Comparison of ENCODE assay signal across 2 cellular contexts in genomic region chr18:13137939-13138821, GRCh38.
A peak's percentile ranks its signal among the peaks of the same experiment; 100 is the strongest.
TF ChIP-seq lines count a peak whose summit lies in the region.

No MANE protein-coding gene starts in this region.

TF ChIP-seq in GM12878, 131 proteins besides CTCF, POLR2A, EP300 and RAD21 (continued from another document):
- no peak for TF ChIP-seq E2F8 (IDR thresholded peaks at IDR 0.05; ENCODE audit: low read depth, partially characterized antibody)
- no peak for TF ChIP-seq HSF1 (IDR thresholded peaks at IDR 0.05; ENCODE audit: low read depth, low read length)
- TF ChIP-seq PAX5 (IDR thresholded peaks at IDR 0.05; ENCODE audit: borderline replicate concordance, low read depth, low read length) = 0 out of 2 replicates have a peak, but pooled peaks have one; percentile 41
- TF ChIP-seq ESRRA (IDR thresholded peaks at IDR 0.05; ENCODE audit: low read length) = no peak
- no peak for TF ChIP-seq MTA2 (IDR thresholded peaks at IDR 0.05; ENCODE audit: low read depth)
- no peak for TF ChIP-seq STAT3 (IDR thresholded peaks at IDR 0.05; ENCODE audit: low read depth, low read length)
- no peak for TF ChIP-seq YY1 (IDR thresholded peaks at IDR 0.05; ENCODE audit: low read depth, low read length)
- TF ChIP-seq KLF5 (IDR thresholded peaks at IDR 0.05; ENCODE audit: partially characterized antibody) = no peak

TF ChIP-seq in HepG2, 621 proteins besides CTCF, POLR2A, EP300 and RAD21 (continued from another document and continues in another):
- peak; percentile 58 for TF ChIP-seq ASH2L (IDR thresholded peaks at IDR 0.05; ENCODE audit: insufficient read length, low read depth, low read length)
- TF ChIP-seq BCL3 (CRISPR knock-in tag; IDR thresholded peaks at IDR 0.05) = peak; percentile 44; the same call in 1 of the 2 replicates
- no peak for TF ChIP-seq SKI (IDR thresholded peaks at IDR 0.05; ENCODE audit: partially characterized antibody)
- no peak for TF ChIP-seq ZNF17 (CRISPR knock-in tag; IDR thresholded peaks at IDR 0.05)
- 0 out of 2 replicates have a peak, but pooled peaks have one; percentile 42 for TF ChIP-seq THAP7 (CRISPR knock-in tag; IDR thresholded peaks at IDR 0.05)
- no peak for TF ChIP-seq ZBTB43 (CRISPR knock-in tag; conservative IDR thresholded peaks at IDR 0.05)
- TF ChIP-seq MTA1 (CRISPR knock-in tag; IDR thresholded peaks at IDR 0.05; ENCODE audit: borderline replicate concordance) = peak; percentile 34; the same call in 1 of the 2 replicates
- no peak for TF ChIP-seq ZNF784 (CRISPR knock-in tag; IDR thresholded peaks at IDR 0.05; ENCODE audit: borderline replicate concordance)
- TF ChIP-seq ZNF354B (CRISPR knock-in tag; IDR thresholded peaks at IDR 0.05) = no peak
- no peak for TF ChIP-seq U2AF2 (IDR thresholded peaks at IDR 0.05; ENCODE audit: low read depth, low read length)
- no peak for TF ChIP-seq FOSL2 (CRISPR knock-in tag; IDR thresholded peaks at IDR 0.05)
- no peak for TF ChIP-seq ZBTB2 (CRISPR knock-in tag; IDR thresholded peaks at IDR 0.05; ENCODE audit: low read depth)
- TF ChIP-seq RBFOX2 (IDR thresholded peaks at IDR 0.05; ENCODE audit: low read depth, low read length) = peak; percentile 75
- TF ChIP-seq NR1H2 (CRISPR knock-in tag; IDR thresholded peaks at IDR 0.05; ENCODE audit: borderline replicate concordance, low read depth) = no peak
- TF ChIP-seq ZNF891 (CRISPR knock-in tag; IDR thresholded peaks at IDR 0.05) = no peak
- no peak for TF ChIP-seq SOX13 (IDR thresholded peaks at IDR 0.05)
- no peak; a peak in 1 of 4 replicates for TF ChIP-seq SOX13 (CRISPR knock-in tag; conservative IDR thresholded peaks at IDR 0.05 in 1 of 2, IDR thresholded peaks at IDR 0.05 in 1 of 2)
- no peak; the same call in 1 of the 2 replicates for TF ChIP-seq ZNF639 (CRISPR knock-in tag; conservative IDR thresholded peaks at IDR 0.05)
- no peak for TF ChIP-seq CC2D1A (CRISPR knock-in tag; IDR thresholded peaks at IDR 0.05)
- no peak for TF ChIP-seq ATRX (CRISPR knock-in tag; IDR thresholded peaks at IDR 0.05; ENCODE audit: borderline replicate concordance)
- TF ChIP-seq CBX5 (CRISPR knock-in tag; IDR thresholded peaks at IDR 0.05; ENCODE audit: borderline replicate concordance) = no peak; the same call in 1 of the 2 replicates
- TF ChIP-seq NAIF1 (CRISPR knock-in tag; IDR thresholded peaks at IDR 0.05; ENCODE audit: borderline replicate concordance) = 0 out of 2 replicates have a peak, but pooled peaks have one; percentile 38
- TF ChIP-seq RAD51 (IDR thresholded peaks at IDR 0.05; ENCODE audit: borderline replicate concordance) = no peak
- TF ChIP-seq RXRA (CRISPR knock-in tag; IDR thresholded peaks at IDR 0.05) = no peak
- no peak for TF ChIP-seq ZNF737 (CRISPR knock-in tag; IDR thresholded peaks at IDR 0.05; ENCODE audit: borderline replicate concordance)
- no peak for TF ChIP-seq ARNT2 (CRISPR knock-in tag; IDR thresholded peaks at IDR 0.05; ENCODE audit: low read depth)
- 0 out of 2 replicates have a peak, but pooled peaks have one; percentile 51 for TF ChIP-seq HOXA5 (CRISPR knock-in tag; IDR thresholded peaks at IDR 0.05)
- TF ChIP-seq ZNF616 (CRISPR knock-in tag; IDR thresholded peaks at IDR 0.05; ENCODE audit: low read depth) = no peak
- no peak for TF ChIP-seq ZNF576 (CRISPR knock-in tag; IDR thresholded peaks at IDR 0.05)
- TF ChIP-seq NKX3-1 (CRISPR knock-in tag; IDR thresholded peaks at IDR 0.05) = no peak
- TF ChIP-seq ZNF691 (CRISPR knock-in tag; IDR thresholded peaks at IDR 0.05; ENCODE audit: borderline replicate concordance, low read depth) = 0 out of 2 replicates have a peak, but pooled peaks have one; percentile 19
- no peak for TF ChIP-seq ZNF333 (CRISPR knock-in tag; IDR thresholded peaks at IDR 0.05; ENCODE audit: borderline replicate concordance)
- TF ChIP-seq AKAP8 (CRISPR knock-in tag; IDR thresholded peaks at IDR 0.05) = no peak
- no peak; the same call in 1 of the 2 replicates for TF ChIP-seq KDM5B (CRISPR knock-in tag; IDR thresholded peaks at IDR 0.05; ENCODE audit: borderline replicate concordance)
- TF ChIP-seq ZNF772 (CRISPR knock-in tag; IDR thresholded peaks at IDR 0.05) = peak; percentile 30; the same call in 1 of the 2 replicates
- no peak; the same call in 1 of the 2 replicates for TF ChIP-seq CREB1 (IDR thresholded peaks at IDR 0.05)
- peak; percentile 66 for TF ChIP-seq CREB1 (CRISPR knock-in tag; IDR thresholded peaks at IDR 0.05)
- no peak for TF ChIP-seq RNF2 (conservative IDR thresholded peaks at IDR 0.05; ENCODE audit: low read depth)
- TF ChIP-seq ATF4 (CRISPR knock-in tag; IDR thresholded peaks at IDR 0.05) = no peak
- TF ChIP-seq ZNF775 (CRISPR knock-in tag; IDR thresholded peaks at IDR 0.05; ENCODE audit: borderline replicate concordance) = no peak
- no peak for TF ChIP-seq THYN1 (CRISPR knock-in tag; IDR thresholded peaks at IDR 0.05; ENCODE audit: borderline replicate concordance, low read depth)
- TF ChIP-seq PAWR (CRISPR knock-in tag; IDR thresholded peaks at IDR 0.05; ENCODE audit: borderline replicate concordance) = no peak
- no peak for TF ChIP-seq SRF (IDR thresholded peaks at IDR 0.05; ENCODE audit: low read depth, low read length)
- no peak; the same call in 2 of the 3 replicates for TF ChIP-seq MXI1 (IDR thresholded peaks at IDR 0.05; ENCODE audit: borderline replicate concordance, low read depth, low read length)
- 0 out of 2 replicates have a peak, but pooled peaks have one; percentile 8 for TF ChIP-seq ZKSCAN8 (CRISPR knock-in tag; IDR thresholded peaks at IDR 0.05; ENCODE audit: borderline replicate concordance)
- TF ChIP-seq ISX (CRISPR knock-in tag; conservative IDR thresholded peaks at IDR 0.05) = no peak
- TF ChIP-seq CBX1 (IDR thresholded peaks at IDR 0.05; ENCODE audit: low read depth) = no peak
- no peak for TF ChIP-seq ZFP36 (IDR thresholded peaks at IDR 0.05; ENCODE audit: borderline replicate concordance, low read depth, low read length, partially characterized antibody)
- TF ChIP-seq HHEX (CRISPR knock-in tag; IDR thresholded peaks at IDR 0.05) = no peak
- no peak for TF ChIP-seq JUN (CRISPR knock-in tag; IDR thresholded peaks at IDR 0.05)
- no peak for TF ChIP-seq PRDM4 (CRISPR knock-in tag; IDR thresholded peaks at IDR 0.05; ENCODE audit: borderline replicate concordance)
- TF ChIP-seq GFI1 (CRISPR knock-in tag; IDR thresholded peaks at IDR 0.05; ENCODE audit: borderline replicate concordance) = no peak
- TF ChIP-seq THRA (CRISPR knock-in tag; IDR thresholded peaks at IDR 0.05; ENCODE audit: borderline replicate concordance) = peak; percentile 57
- no peak for TF ChIP-seq CREB3 (CRISPR knock-in tag; IDR thresholded peaks at IDR 0.05)
- TF ChIP-seq CHD2 (IDR thresholded peaks at IDR 0.05; ENCODE audit: low read depth, low read length) = no peak
